8 cellular contexts compared by ENCODE assay signal in genomic region chr1:170073893-170074249, GRCh38. TPM values are rescaled to one million over a fixed set of nuclear protein-coding genes. Genes with fewer than 3 reads are reported as not detected.
A peak's percentile ranks its signal among the peaks of the same experiment; 100 is the strongest.
DNase-seq lines count a peak whose midpoint lies in the region; ATAC-seq, FAIRE-seq and TF ChIP-seq lines count a peak whose summit lies in the region.

No MANE protein-coding gene starts in this region.

- intact Hi-C loops in CD4-positive, alpha-beta T cell (cut with DNase I, micrococcal nuclease) = loop anchor here (1.0 to 10.0 kb wide), 8 partner anchors 180 to 1899 kb away; partner anchors contain the start of genes GORAB (in 2 of the 2), FMO4 (in 1 of the 2), METTL18 (in 1 of the 2) and TIPRL (in 1 of the 2)

- no peaks in the 10 kb centered on the region for H3K36me3 ChIP-seq in endocrine pancreas (ENCODE audit: control insufficient read depth, insufficient read depth, low read length)
- H3K36me3 ChIP-seq in neuron (ENCODE audit: insufficient read depth, low read length) = no peaks in the 10 kb centered on the region

- peak overlapping the region; percentile 42 for H3K9ac ChIP-seq in endocrine pancreas (ENCODE audit: control insufficient read depth, insufficient read depth, low read length)

- POLR2A ChIA-PET in CD4-positive, alpha-beta T cell (lab: Charles Lee) = interaction anchor here (0.6 to 2.6 kb wide), 7 partner anchors 11 to 1669 kb away, joined by 3 to 22 read pairs (median 3); partner anchors contain the start of genes FMO4, GORAB and SCYL3

- H3K4me1 ChIP-seq in endocrine pancreas (ENCODE audit: control insufficient read depth, insufficient read depth, low read length) (peaks cover 16% of the 10 kb centered on the region), neuron (ENCODE audit: insufficient read depth, low read length) (peaks cover 6% of the 10 kb centered on the region)

- H3K4me3 Mint-ChIP-seq in CD4-positive, alpha-beta T cell = peak overlapping the region; percentile 97

- no peak for ATAC-seq in CD4-positive, alpha-beta T cell (ENCODE audit: poor library complexity)
- ATAC-seq in HG03280 (IDR thresholded peaks at IDR 0.05; ENCODE audit: unreplicated experiment) = no peak
- no peak for ATAC-seq in HG02798 (IDR thresholded peaks at IDR 0.05; ENCODE audit: poor library complexity, unreplicated experiment)
- ATAC-seq in GM21423 (IDR thresholded peaks at IDR 0.05; ENCODE audit: unreplicated experiment) = no peak

- CTCF ChIA-PET in CD4-positive, alpha-beta T cell (lab: Charles Lee) = interaction anchor here (1.2 to 1.9 kb wide), 6 partner anchors 10 to 1240 kb away, joined by 3 to 6 read pairs (median 4); partner anchors contain the start of genes BLZF1, FMO4, METTL18 and NME7

- H3K4me1 Mint-ChIP-seq in CD4-positive, alpha-beta T cell (ENCODE audit: low read depth) = peaks cover 60% of the 10 kb centered on the region

- no peaks in the 10 kb centered on the region for H3K27me3 ChIP-seq in CD4-positive, alpha-beta T cell (ENCODE audit: control insufficient read depth, insufficient read depth, low read length)
- no peaks in the 10 kb centered on the region for H3K27me3 ChIP-seq in endocrine pancreas (ENCODE audit: control insufficient read depth, insufficient read depth, low read length)
- H3K27me3 ChIP-seq in neuron (ENCODE audit: insufficient read depth, low read length) = no peaks in the 10 kb centered on the region

- no peak for DNase-seq in CD4-positive, alpha-beta T cell
- peak; percentile 62 for DNase-seq in NCI-H2171 treated with DMSO at 0.1 percent for 48 hours (lab: John Stamatoyannopoulos, UW)
- DNase-seq in H54 (ENCODE audit: insufficient read length, low spot score) = no peak

- peak overlapping the region; percentile 83 for H3K27ac ChIP-seq in CD4-positive, alpha-beta T cell (ENCODE audit: low read depth, low read length)

- H3K36me3 Mint-ChIP-seq in CD4-positive, alpha-beta T cell (ENCODE audit: low read depth) = peaks cover 20% of the 10 kb centered on the region

- no peak for TF ChIP-seq POLR2A in H54 (IDR thresholded peaks at IDR 0.05; ENCODE audit: low read depth, low read length)

- TF ChIP-seq CTCF in CD4-positive, alpha-beta T cell (IDR thresholded peaks at IDR 0.05) = no peak

- peak overlapping the region; percentile 94 for H2AFZ ChIP-seq in neuron (ENCODE audit: low read depth, low read length)

- H3K9me3 ChIP-seq in CD4-positive, alpha-beta T cell (ENCODE audit: control insufficient read depth, low read length) = peaks cover 2% of the 10 kb centered on the region
- H3K9me3 ChIP-seq in endocrine pancreas (ENCODE audit: control insufficient read depth, low read length) (peaks cover 1% of the 10 kb centered on the region), neuron (ENCODE audit: low read length) (no peaks in the 10 kb centered on the region)

- H3K9me3 Mint-ChIP-seq in CD4-positive, alpha-beta T cell = peaks cover 2% of the 10 kb centered on the region

- no peaks in the 10 kb centered on the region for H3K27me3 Mint-ChIP-seq in CD4-positive, alpha-beta T cell

- peak overlapping the region; percentile 85 for H3K27ac Mint-ChIP-seq in CD4-positive, alpha-beta T cell

- no peak for FAIRE-seq in H54 (lab: Jason Lieb, UNC)

- peak overlapping the region; percentile 90 for H3K4me3 ChIP-seq in endocrine pancreas (ENCODE audit: control insufficient read depth, insufficient read depth, low read length)
- H3K4me3 ChIP-seq in neuron (ENCODE audit: low read length) = peak overlapping the region; percentile 66

RNA-seq across cellular contexts. Expression of gene KIFAP3, which starts 0.6 kb away (rescaled TPM):
- total RNA-seq in CD4-positive, alpha-beta T cell = 10 to 100 TPM; 12.1 to 12.6 TPM
